In genomic region chr20:64080013-64080812, GRCh38 we compare ENCODE assay signal across 8 cellular contexts. TPM values are rescaled to one million over a fixed set of nuclear protein-coding genes. Genes with fewer than 3 reads are reported as not detected.
DNase-seq lines count a peak whose midpoint lies in the region; ATAC-seq and TF ChIP-seq lines count a peak whose summit lies in the region.

Gene OPRL1, plus strand, starts transcription at chr20:64080082. Its CDS starts 12,639 bp downstream, at chr20:64092721.

- intact Hi-C loops in dorsolateral prefrontal cortex (cut with DNase I), result no loop called here

- peak within 1 kb of the TSS; percentile 68 for H3K4me3 ChIP-seq in SU-DHL-6 (ENCODE audit: insufficient read depth, low read length, poor library complexity, severe bottlenecking)
- H3K4me3 ChIP-seq in dorsolateral prefrontal cortex, result peak within 1 kb of the TSS; percentile 41 to 79 (median 70)

- TF ChIP-seq CTCF in SU-DHL-6 (IDR thresholded peaks at IDR 0.05; ENCODE audit: insufficient read depth, low read length, poor library complexity, severe bottlenecking) (no peak), dorsolateral prefrontal cortex (IDR thresholded peaks at IDR 0.05 in 54 of 56, conservative IDR thresholded peaks at IDR 0.05 in 2 of 56; ENCODE audit: low read depth in 1 of 56, partially characterized antibody in 56 of 56) (no peak)

- no peaks in the 10 kb centered on the region for H4K20me1 ChIP-seq in SU-DHL-6 (ENCODE audit: low read depth, low read length)

- H3K27ac ChIP-seq in SU-DHL-6 (ENCODE audit: low read depth, low read length), result peak within 1 kb of the TSS; percentile 95
- H3K27ac ChIP-seq in dorsolateral prefrontal cortex, result peak within 1 kb of the TSS in 54 of 59 donors; percentile 7 to 90 (median 74)

- no peaks in the 10 kb centered on the region for H3K9me2 ChIP-seq in SU-DHL-6 (replicated peaks; ENCODE audit: insufficient read depth, low read length)

- peaks cover 0 to 12% (median 6%) of the 10 kb centered on the region in 3 donors for H3K27me3 Mint-ChIP-seq in naive B cell

- peak within 1 kb of the TSS; percentile 87 for H3K4me2 ChIP-seq in SU-DHL-6 (ENCODE audit: low read depth, low read length, poor library complexity, severe bottlenecking)

- in situ Hi-C loops in GM18951 (cut with MboI; ENCODE audit: low sequenced_read_pairs, unreplicated experiment), result no loop called here

- H3K9ac ChIP-seq in SU-DHL-6 (ENCODE audit: low read length), result peak within 1 kb of the TSS; percentile 91

- no peak for DNase-seq in dorsolateral prefrontal cortex
- peak; percentile 67 for DNase-seq in naive B cell
- no peak for DNase-seq in NCI-H2107 treated with DMSO at 0.1 percent for 48 hours (lab: John Stamatoyannopoulos, UW; ENCODE audit: unreplicated experiment)
- no peak for DNase-seq in ecto neural progenitor cell (ENCODE audit: low spot score)
- no peak for DNase-seq in cerebellum (ENCODE audit: low spot score)

- TF ChIP-seq POLR2A in GM18951 (IDR thresholded peaks at IDR 0.05; ENCODE audit: extremely low read depth, insufficient read depth, insufficient read length), result peak; percentile 5

- peak within 1 kb of the TSS; percentile 43 for H2AFZ ChIP-seq in SU-DHL-6 (ENCODE audit: low read depth, low read length, severe bottlenecking)

- peaks cover 48 to 64% (median 59%) of the 10 kb centered on the region in 3 donors for H3K4me1 Mint-ChIP-seq in naive B cell

- no peaks in the 10 kb centered on the region for H3K79me2 ChIP-seq in SU-DHL-6 (ENCODE audit: insufficient read depth, low read length)

- H3F3A ChIP-seq in SU-DHL-6 (ENCODE audit: insufficient read depth), result peaks cover 36% of the 10 kb centered on the region

- H3K36me3 Mint-ChIP-seq in naive B cell, result no peaks in the 10 kb centered on the region

- no peaks in the 10 kb centered on the region for H3K9me3 ChIP-seq in SU-DHL-6 (ENCODE audit: insufficient read depth, low read length)

- peak; percentile 28 to 37 for ATAC-seq in naive B cell (ENCODE audit: low read depth in 2 of 2)
- no peak for ATAC-seq in HG03439 (IDR thresholded peaks at IDR 0.05; ENCODE audit: unreplicated experiment)

- H3K27me3 ChIP-seq in SU-DHL-6 (ENCODE audit: low read length) (no peaks in the 10 kb centered on the region), dorsolateral prefrontal cortex (peaks cover 0 to 19% (median 0%) of the 10 kb centered on the region in 45 donors)

- peak within 1 kb of the TSS; percentile 71 to 97 (median 96) for H3K27ac Mint-ChIP-seq in naive B cell

- H3K36me3 ChIP-seq in SU-DHL-6 (ENCODE audit: low read length), result no peaks in the 10 kb centered on the region

- H3K9me3 Mint-ChIP-seq in naive B cell, result no peaks in the 10 kb centered on the region

- H3K4me3 Mint-ChIP-seq in naive B cell, result peak within 1 kb of the TSS; percentile 80 to 96 (median 92)

RNA-seq across cellular contexts. Expression of gene OPRL1, which starts in this region (rescaled TPM):
- total RNA-seq in dorsolateral prefrontal cortex, result 10 to 100 TPM in 118 of 120 experiments, 1 to 10 TPM in 2; 6.8 to 31.5 (median 21.2) TPM
- 1 to 10 TPM in 5 of 6 donors, under 1 TPM in 1; 0.91 to 3.4 (median 2.3) TPM for polyA plus RNA-seq in naive B cell (ENCODE audit: low read depth in 6 of 6)
- total RNA-seq in cerebellum, result 9.5 TPM
